Comparison of ENCODE assay signal across 16 cellular contexts in the genomic region with DNA sequence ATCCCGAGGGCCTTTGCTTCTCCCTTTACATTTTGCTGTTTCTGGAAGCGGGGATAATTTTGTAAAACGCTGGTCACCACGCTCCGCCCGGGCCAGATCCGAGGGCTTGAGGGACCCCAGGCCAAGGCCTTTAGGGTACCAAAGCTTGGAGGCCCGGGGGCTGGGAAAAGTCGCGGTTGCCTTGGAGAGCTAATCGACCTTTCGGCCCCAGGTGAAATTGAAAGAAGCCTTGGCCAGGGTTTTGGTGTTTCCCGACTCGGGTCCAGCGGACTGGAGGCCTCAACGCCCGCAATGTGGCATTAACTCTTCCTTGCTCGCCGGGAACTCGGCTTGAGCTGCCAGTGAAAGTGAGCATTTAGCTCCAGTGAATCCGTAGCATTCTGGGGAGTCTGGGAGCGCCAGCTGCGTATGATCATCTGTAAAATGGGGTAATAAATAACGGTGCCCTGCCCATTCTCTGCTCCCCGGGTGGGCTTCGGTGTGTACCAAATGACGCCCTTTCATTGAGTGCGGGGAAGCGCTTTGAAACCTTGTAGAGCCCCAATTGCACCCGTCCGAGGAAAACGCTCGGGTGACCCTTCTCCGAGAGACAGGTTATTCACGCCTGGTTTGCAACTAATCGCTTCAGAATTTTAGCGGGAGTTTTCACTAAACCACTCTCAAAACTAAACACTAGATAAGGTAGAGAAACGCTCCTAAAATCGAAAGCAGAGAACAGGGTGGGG. TPM values are rescaled to one million over a fixed set of nuclear protein-coding genes. Genes with fewer than 3 reads are reported as not detected.
DNase-seq lines count a peak whose midpoint lies in the region; ATAC-seq, FAIRE-seq and TF ChIP-seq lines count a peak whose summit lies in the region.
"Had no signal": no experiment of that assay in that cellular context is flagged by ENCODE, and none has a peak within 500 bp of the region (broad histone marks: within the 10 kb centered on the region; RNA-seq: fewer than 3 reads in every experiment).

No MANE protein-coding gene starts in this region.

- TF ChIP-seq POLR2A in GM12892 (IDR thresholded peaks at IDR 0.05; ENCODE audit: low read depth, low read length), result no peak

- no peak for TF ChIP-seq EP300 in neural cell (conservative IDR thresholded peaks at IDR 0.05; ENCODE audit: poor library complexity, severe bottlenecking)

- H4K20me1 ChIP-seq in neural cell (ENCODE audit: insufficient read depth), result no peaks in the 10 kb centered on the region

- peaks cover 88% of the 10 kb centered on the region for H3K27me3 Mint-ChIP-seq in CD4-positive, CD25-positive, alpha-beta regulatory T cell
- H3K27me3 Mint-ChIP-seq in activated naive CD8-positive, alpha-beta T cell treated with anti-CD3 and anti-CD28 coated beads, Interleukin-2, amount 10 ng/mL, durations not matched to agents 7 days and 5 days, result peaks cover 90% of the 10 kb centered on the region

- H3K4me3 Mint-ChIP-seq in CD4-positive, CD25-positive, alpha-beta regulatory T cell, result peak overlapping the region; percentile 22 to 88 (median 58)
- peak overlapping the region; percentile 30 for H3K4me3 Mint-ChIP-seq in activated naive CD8-positive, alpha-beta T cell treated with anti-CD3 and anti-CD28 coated beads, Interleukin-2, amount 10 ng/mL, durations not matched to agents 7 days and 5 days
- H3K4me3 Mint-ChIP-seq: dendritic cell treated with granulocyte-macrophage colony-stimulating factor and Interleukin-4, amounts not matched to agents 40 ng/mL and 50 ng/mL, for 4 days; mesothelial cell of epicardium had no signal

- DNase-seq in CD4-positive, CD25-positive, alpha-beta regulatory T cell, result no peak
- DNase-seq in GM12892 (ENCODE audit: insufficient read length), result peak; percentile 14
- DNase-seq in activated naive CD8-positive, alpha-beta T cell treated with anti-CD3 and anti-CD28 coated beads, Interleukin-2, amount 10 ng/mL, durations not matched to agents 7 days and 5 days, result peak; percentile 32
- no peak for DNase-seq in caudate nucleus (lab: John Stamatoyannopoulos, UW)
- DNase-seq in SKM-1 (lab: John Stamatoyannopoulos, UW; ENCODE audit: unreplicated experiment), result no peak
- DNase-seq: activated CD4-positive, alpha-beta T cell treated with anti-CD3 and anti-CD28 coated beads, Interleukin-2, amount 50 U/mL, for 4 hours; amniotic stem cell; NCI-H1105; NCI-H510A treated with DMSO at 0.1 percent for 48 hours; stimulated activated CD4-positive, alpha-beta T cell treated with anti-CD3 and anti-CD28 coated beads, Interleukin-4, amount 100 ng/mL, for 24 hours had no signal

- no peak for TF ChIP-seq CTCF in neural cell (IDR thresholded peaks at IDR 0.05; ENCODE audit: poor library complexity, severe bottlenecking)

- H3K4me1 ChIP-seq in CD4-positive, CD25-positive, alpha-beta regulatory T cell (ENCODE audit: control insufficient read depth, insufficient read depth, low read length, poor library complexity, severe bottlenecking), result peaks cover 49% of the 10 kb centered on the region
- H3K4me1 ChIP-seq: prostate gland had no signal

- no peaks in the 10 kb centered on the region for H3K9me2 ChIP-seq in neural cell (ENCODE audit: insufficient read depth, low read length)

- H3K4me1 Mint-ChIP-seq in CD4-positive, CD25-positive, alpha-beta regulatory T cell, result peaks cover 0 to 56% (median 25%) of the 10 kb centered on the region in 4 donors
- H3K4me1 Mint-ChIP-seq in activated naive CD8-positive, alpha-beta T cell treated with anti-CD3 and anti-CD28 coated beads, Interleukin-2, amount 10 ng/mL, durations not matched to agents 7 days and 5 days, result peaks cover 29% of the 10 kb centered on the region

- no peak overlapping the region for H3K9ac ChIP-seq in neural cell (ENCODE audit: low read length)

- H3K36me3 Mint-ChIP-seq in CD4-positive, CD25-positive, alpha-beta regulatory T cell, result peaks cover 6% of the 10 kb centered on the region
- H3K36me3 Mint-ChIP-seq in activated naive CD8-positive, alpha-beta T cell treated with anti-CD3 and anti-CD28 coated beads, Interleukin-2, amount 10 ng/mL, durations not matched to agents 7 days and 5 days, result peaks cover 4% of the 10 kb centered on the region

- POLR2A ChIA-PET in activated naive CD8-positive, alpha-beta T cell treated with anti-CD3 and anti-CD28 coated beads, Interleukin-2, amount 10 ng/mL, durations not matched to agents 7 days and 5 days (lab: Charles Lee), result no interaction called here

- H3K36me3 ChIP-seq in CD4-positive, CD25-positive, alpha-beta regulatory T cell (ENCODE audit: control insufficient read depth, insufficient read depth, low read length), result no peaks in the 10 kb centered on the region
- no peaks in the 10 kb centered on the region for H3K36me3 ChIP-seq in neural cell (ENCODE audit: insufficient read depth, low read length)
- H3K36me3 ChIP-seq: prostate gland had no signal

- H3K4me2 ChIP-seq in neural cell (ENCODE audit: low read length), result no peak overlapping the region

- H2AFZ ChIP-seq in neural cell (ENCODE audit: low read depth, low read length), result no peak overlapping the region

- peaks cover 3 to 20% of the 10 kb centered on the region in 2 experiments for H3K9me3 ChIP-seq in CD4-positive, CD25-positive, alpha-beta regulatory T cell (ENCODE audit: control insufficient read depth in 2 of 2, low read length in 2 of 2)
- H3K9me3 ChIP-seq in neural cell (ENCODE audit: low read length), result peaks cover 17% of the 10 kb centered on the region
- H3K9me3 ChIP-seq: prostate gland had no signal

- H3K27ac Mint-ChIP-seq in CD4-positive, CD25-positive, alpha-beta regulatory T cell, result no peak overlapping the region
- no peak overlapping the region for H3K27ac Mint-ChIP-seq in activated naive CD8-positive, alpha-beta T cell treated with anti-CD3 and anti-CD28 coated beads, Interleukin-2, amount 10 ng/mL, durations not matched to agents 7 days and 5 days
- H3K27ac Mint-ChIP-seq: dendritic cell treated with granulocyte-macrophage colony-stimulating factor and Interleukin-4, amounts not matched to agents 40 ng/mL and 50 ng/mL, for 4 days; mesothelial cell of epicardium had no signal

- no peaks in the 10 kb centered on the region for H3F3A ChIP-seq in neural cell (ENCODE audit: insufficient read depth, low read length, poor library complexity, severe bottlenecking)

- no peak overlapping the region for H3K4me3 ChIP-seq in CD4-positive, CD25-positive, alpha-beta regulatory T cell (ENCODE audit: low read depth, low read length)
- no peak overlapping the region for H3K4me3 ChIP-seq in neural cell (ENCODE audit: low read length)
- H3K4me3 ChIP-seq: prostate gland had no signal

- H3K79me2 ChIP-seq in neural cell (replicated peaks; ENCODE audit: insufficient read depth, low read length), result no peaks in the 10 kb centered on the region

- TF ChIP-seq RAD21 in neural cell (conservative IDR thresholded peaks at IDR 0.05), result no peak

- no peak for ATAC-seq in CD4-positive, CD25-positive, alpha-beta regulatory T cell (ENCODE audit: low read depth in 2 of 2)
- no peak for ATAC-seq in activated naive CD8-positive, alpha-beta T cell treated with anti-CD3 and anti-CD28 coated beads, Interleukin-2, amount 10 ng/mL, durations not matched to agents 7 days and 5 days (ENCODE audit: low read depth)
- ATAC-seq in HG03139 (IDR thresholded peaks at IDR 0.05; ENCODE audit: unreplicated experiment) (no peak), HG02970 (IDR thresholded peaks at IDR 0.05; ENCODE audit: low FRiP score, unreplicated experiment) (no peak)

- H3K27me3 ChIP-seq in CD4-positive, CD25-positive, alpha-beta regulatory T cell (ENCODE audit: control insufficient read depth, insufficient read depth, low read length), result peaks cover 39% of the 10 kb centered on the region
- H3K27me3 ChIP-seq in neural cell (ENCODE audit: insufficient read depth, low read depth, low read length), result peaks cover 100% of the 10 kb centered on the region

- no peak overlapping the region for H3K27ac ChIP-seq in CD4-positive, CD25-positive, alpha-beta regulatory T cell (ENCODE audit: insufficient read depth, low read length, poor library complexity, severe bottlenecking)
- H3K27ac ChIP-seq in neural cell (ENCODE audit: low read length) (no peak overlapping the region), caudate nucleus (ENCODE audit: low read depth, low read length) (no peak overlapping the region)
- H3K27ac ChIP-seq: prostate gland had no signal

- no peak for FAIRE-seq in GM12892 (lab: Jason Lieb, UNC)

- H3K9me3 Mint-ChIP-seq in CD4-positive, CD25-positive, alpha-beta regulatory T cell, result peaks cover 0 to 21% (median 7%) of the 10 kb centered on the region in 7 donors
- peaks cover 8% of the 10 kb centered on the region for H3K9me3 Mint-ChIP-seq in activated naive CD8-positive, alpha-beta T cell treated with anti-CD3 and anti-CD28 coated beads, Interleukin-2, amount 10 ng/mL, durations not matched to agents 7 days and 5 days
- H3K9me3 Mint-ChIP-seq: dendritic cell treated with granulocyte-macrophage colony-stimulating factor and Interleukin-4, amounts not matched to agents 40 ng/mL and 50 ng/mL, for 4 days; mesothelial cell of epicardium had no signal

TF ChIP-seq in neural cell, 6 proteins besides CTCF, POLR2A, EP300 and RAD21:
- TF ChIP-seq POLR2AphosphoS5 (IDR thresholded peaks at IDR 0.05), result no peak
- peak; percentile 76 for TF ChIP-seq EZH2 (IDR thresholded peaks at IDR 0.05; ENCODE audit: borderline replicate concordance, insufficient read depth, low read length, poor library complexity, severe bottlenecking)

RNA-seq across cellular contexts. Expression of a gene that starts 4.4 kb away (rescaled TPM):
- total RNA-seq in CD4-positive, CD25-positive, alpha-beta regulatory T cell, result not detected
- not detected for polyA plus RNA-seq in CD4-positive, CD25-positive, alpha-beta regulatory T cell
- polyA plus RNA-seq in GM12892 (2012; ENCODE audit: missing spikeins), result not detected
- not detected for total RNA-seq in activated naive CD8-positive, alpha-beta T cell treated with anti-CD3 and anti-CD28 coated beads, Interleukin-2, amount 10 ng/mL, durations not matched to agents 7 days and 5 days
- not detected in 2 replicates for polyA plus RNA-seq in neural cell
- not detected in 2 replicates for polyA minus RNA-seq in neural cell

RNA-seq across cellular contexts. Expression of a gene that starts 55.7 kb away (rescaled TPM):
- 7.5 TPM for total RNA-seq in CD4-positive, CD25-positive, alpha-beta regulatory T cell
- 10 to 100 TPM; 12.2 to 18.2 (median 16.2) TPM for polyA plus RNA-seq in CD4-positive, CD25-positive, alpha-beta regulatory T cell
- 19.9 TPM for polyA plus RNA-seq in GM12892 (2012; ENCODE audit: missing spikeins)
- total RNA-seq in activated naive CD8-positive, alpha-beta T cell treated with anti-CD3 and anti-CD28 coated beads, Interleukin-2, amount 10 ng/mL, durations not matched to agents 7 days and 5 days, result 10 to 100 TPM; 16.4 to 18.5 TPM
- 60.5 and 60.7 TPM in 2 replicates for polyA plus RNA-seq in neural cell
- polyA minus RNA-seq in neural cell, result 42.4 and 44.7 TPM in 2 replicates

Comparison
In these comparisons a context has a peak if more than half of its experiments do, and no peak if none do; other contexts are left out.
1. DNase-seq: peak in GM12892 (single experiment) and activated naive CD8-positive, alpha-beta T cell treated with anti-CD3 and anti-CD28 coated beads, Interleukin-2, amount 10 ng/mL, durations not matched to agents 7 days and 5 days (single experiment); none in CD4-positive, CD25-positive, alpha-beta regulatory T cell (0 of 3), caudate nucleus (0 of 61) and SKM-1 (single experiment).